Comparison of ENCODE assay signal across 24 cellular contexts in the genomic region with DNA sequence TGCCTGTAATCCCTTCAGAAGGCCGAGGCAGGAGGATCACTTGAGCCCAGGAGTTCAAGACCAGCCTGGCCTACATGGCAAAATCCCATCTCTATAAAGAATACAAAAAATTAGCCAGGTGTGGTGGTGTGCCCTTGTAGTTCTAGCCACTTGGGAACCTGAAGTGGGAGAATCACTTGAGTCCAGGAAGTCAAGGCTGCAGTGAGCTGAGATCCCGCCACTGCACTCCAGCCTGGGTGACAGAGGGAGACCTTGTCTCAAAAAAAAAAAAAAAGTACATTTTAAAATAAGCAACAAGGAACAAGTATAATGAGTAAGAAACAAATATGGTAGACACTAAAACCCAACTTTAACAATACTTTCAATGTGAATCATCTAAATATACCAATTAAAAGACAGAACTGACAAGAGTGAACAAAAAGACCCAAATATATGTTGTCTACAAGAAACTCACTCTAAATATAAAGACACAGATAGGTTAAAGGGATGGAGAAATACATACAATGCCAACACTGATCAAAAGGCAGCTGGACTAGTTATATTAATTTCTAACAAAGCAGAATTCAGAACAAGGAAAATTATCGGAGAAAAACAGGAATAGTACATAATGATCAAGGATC.
"Had no signal": no experiment of that assay in that cellular context is flagged by ENCODE, and none has a peak within 500 bp of the region (broad histone marks: within the 10 kb centered on the region; RNA-seq: fewer than 3 reads in every experiment).

No MANE protein-coding gene starts in this region.

- DNase-seq: activated CD4-positive, CD25-positive, alpha-beta regulatory T cell; activated CD8-positive, alpha-beta memory T cell treated with anti-CD3 and anti-CD28 coated beads, Interleukin-2, amount 10 ng/mL, durations not matched to agents 7 days and 5 days; activated gamma-delta T cell treated with Interleukin-2 at 50 U/mL for 16 hours; activated T-cell treated with anti-CD3 and anti-CD28 coated beads, Interleukin-2, amount 50 U/mL, for 4 hours; adrenal gland; anterior cingulate cortex; cerebellar nuclear complex; MG63; MV-4-11; NCI-H1092 treated with DMSO at 0.1 percent for 48 hours; NCI-H1417 treated with DMSO at 0.1 percent for 48 hours; NCI-H1694; NCI-H2081; NCI-H2171 treated with DMSO at 0.1 percent for 48 hours; NCI-H345; NCI-H510A treated with DMSO at 0.1 percent for 48 hours; NCI-H69; NK-92 treated with Interleukin-12 subunit alpha and Interleukin-12 subunit beta, amount 100 ng/mL, for 24 hours; RPMI8226; T-cell had no signal

- H3K27me3 Mint-ChIP-seq: activated CD8-positive, alpha-beta memory T cell treated with anti-CD3 and anti-CD28 coated beads, Interleukin-2, amount 10 ng/mL, durations not matched to agents 7 days and 5 days; activated naive CD8-positive, alpha-beta T cell; T-cell had no signal

- H3K27ac ChIP-seq: adrenal gland, VCaP had no signal

- H3K36me3 ChIP-seq: adrenal gland, MG63 had no signal

- H3K27ac Mint-ChIP-seq: activated CD8-positive, alpha-beta memory T cell treated with anti-CD3 and anti-CD28 coated beads, Interleukin-2, amount 10 ng/mL, durations not matched to agents 7 days and 5 days had no signal

- ATAC-seq: activated CD8-positive, alpha-beta memory T cell treated with anti-CD3 and anti-CD28 coated beads, Interleukin-2, amount 10 ng/mL, durations not matched to agents 7 days and 5 days; activated T-cell treated with anti-CD3 and anti-CD28 coated beads, Interleukin-2, amount 50 U/mL, for 4 hours; Right ventricle myocardium inferior; T-cell had no signal

- H3K4me3 Mint-ChIP-seq: activated CD8-positive, alpha-beta memory T cell treated with anti-CD3 and anti-CD28 coated beads, Interleukin-2, amount 10 ng/mL, durations not matched to agents 7 days and 5 days; activated naive CD8-positive, alpha-beta T cell; activated T-cell treated with anti-CD3 and anti-CD28 coated beads, Interleukin-2, amount 50 U/mL, for 4 hours; T-cell had no signal

- H3K4me3 ChIP-seq: adrenal gland, MG63, SK-N-MC had no signal

- H3K27me3 ChIP-seq: adrenal gland, MG63 had no signal
